8 cellular contexts compared by ENCODE assay signal in the genomic region with DNA sequence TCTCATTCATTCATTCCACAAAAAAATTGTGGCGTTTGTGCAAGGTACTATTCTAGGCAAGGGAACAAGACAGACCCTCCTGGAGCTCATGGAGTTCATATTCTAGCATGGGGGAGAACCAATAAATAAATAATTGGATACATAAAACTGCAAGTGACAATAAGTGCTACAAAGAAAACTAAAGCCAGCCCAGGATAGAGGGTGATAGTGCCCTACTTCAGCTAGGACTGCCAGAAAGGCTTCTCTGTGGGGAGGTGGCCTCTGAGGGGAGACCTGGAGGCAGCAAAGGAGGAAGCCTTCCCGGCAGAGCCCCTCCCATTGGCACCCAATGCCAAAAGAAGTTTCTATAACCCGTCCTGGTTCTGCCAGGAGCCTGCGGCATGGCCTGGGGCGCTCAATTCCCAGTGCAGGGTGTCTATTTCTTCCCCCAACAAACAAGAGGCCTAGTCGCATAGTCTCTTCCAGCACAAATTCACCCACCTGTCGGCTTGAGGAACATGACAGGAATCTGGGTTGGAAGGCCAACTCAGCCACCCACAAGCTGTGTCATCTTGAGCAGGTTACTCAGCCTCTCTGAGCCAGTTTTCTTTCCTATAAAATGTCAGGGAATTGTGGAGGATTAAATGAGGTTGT.
DNase-seq lines count a peak whose midpoint lies in the region; ATAC-seq, FAIRE-seq and TF ChIP-seq lines count a peak whose summit lies in the region.

No MANE protein-coding gene starts in this region.

- peak overlapping the region; percentile 58 for H3K27ac Mint-ChIP-seq in activated T-cell treated with anti-CD3 and anti-CD28 coated beads, Interleukin-2, amount 50 U/mL, for 24 hours
- no peak overlapping the region for H3K27ac Mint-ChIP-seq in activated T-cell treated with anti-CD3 and anti-CD28 coated beads, Interleukin-2, amount 50 U/mL, for 72 hours
- H3K27ac Mint-ChIP-seq in chondrocyte (ENCODE audit: unreplicated experiment): no peak overlapping the region

- no peaks in the 10 kb centered on the region for H3K36me3 Mint-ChIP-seq in activated T-cell treated with anti-CD3 and anti-CD28 coated beads, Interleukin-2, amount 50 U/mL, for 24 hours (ENCODE audit: low read depth)
- H3K36me3 Mint-ChIP-seq in activated T-cell treated with anti-CD3 and anti-CD28 coated beads, Interleukin-2, amount 50 U/mL, for 72 hours (ENCODE audit: insufficient read depth in 2 of 2): peaks cover 0 to 3% of the 10 kb centered on the region in 2 donors
- no peaks in the 10 kb centered on the region for H3K36me3 Mint-ChIP-seq in chondrocyte (ENCODE audit: low read depth)

- no peak for TF ChIP-seq POLR2A in HepG2 (IDR thresholded peaks at IDR 0.05; ENCODE audit: insufficient read depth in 1 of 2, low read depth in 2 of 2, low read length in 2 of 2)

- H3K4me3 Mint-ChIP-seq in activated T-cell treated with anti-CD3 and anti-CD28 coated beads, Interleukin-2, amount 50 U/mL, for 24 hours: peak overlapping the region; percentile 30
- H3K4me3 Mint-ChIP-seq in activated T-cell treated with anti-CD3 and anti-CD28 coated beads, Interleukin-2, amount 50 U/mL, for 72 hours: peak overlapping the region; percentile 47 to 79
- no peak overlapping the region for H3K4me3 Mint-ChIP-seq in chondrocyte (ENCODE audit: unreplicated experiment)

- TF ChIP-seq CTCF in HepG2 (CRISPR knock-in tag; IDR thresholded peaks at IDR 0.05) (no peak), tibial artery (IDR thresholded peaks at IDR 0.05) (no peak), chondrocyte (IDR thresholded peaks at IDR 0.05) (no peak)

- H3K4me1 ChIP-seq in HepG2 (ENCODE audit: insufficient read depth, low read length) (peaks cover 81% of the 10 kb centered on the region), tibial artery (peaks cover 8 to 41% (median 24%) of the 10 kb centered on the region in 4 donors)

- H3K9me3 Mint-ChIP-seq in activated T-cell treated with anti-CD3 and anti-CD28 coated beads, Interleukin-2, amount 50 U/mL, for 24 hours: no peaks in the 10 kb centered on the region
- H3K9me3 Mint-ChIP-seq in activated T-cell treated with anti-CD3 and anti-CD28 coated beads, Interleukin-2, amount 50 U/mL, for 72 hours: no peaks in the 10 kb centered on the region
- no peaks in the 10 kb centered on the region for H3K9me3 Mint-ChIP-seq in chondrocyte (ENCODE audit: low read depth)

- intact Hi-C loops in HepG2 (cut with micrococcal nuclease; ENCODE audit: unreplicated experiment) (loop anchor here (1.0 to 5.0 kb wide), 5 partner anchors 31 to 352 kb away; no protein-coding TSS in a partner anchor), tibial artery (cut with DNase I; ENCODE audit: low total_unique reads) (no loop called here)

- BruUV-seq in HepG2 (replicated peaks; lab: Mats Ljungman, UMichigan): no TSS peak

- H3K4me2 ChIP-seq in HepG2 (ENCODE audit: low read depth, low read length): no peak overlapping the region; the same call in 1 of the 2 replicates

- H3K9ac ChIP-seq in HepG2 (ENCODE audit: insufficient read depth, low read depth, low read length): no peak overlapping the region

- H4K20me1 ChIP-seq in HepG2 (ENCODE audit: insufficient read depth, low read length): no peaks in the 10 kb centered on the region

- POLR2A ChIA-PET in HepG2 (lab: Yijun Ruan, JAX): interaction anchor here (1.3 to 6.3 kb wide), 6 partner anchors 42 to 157 kb away, joined by 3 to 46 read pairs (median 6); partner anchors contain the start of gene ZFP36L2

- no peak overlapping the region for H2AFZ ChIP-seq in HepG2 (ENCODE audit: low read length)

- H3K27ac ChIP-seq in HepG2 (ENCODE audit: extremely low read length, insufficient read depth, low read length) (no peak overlapping the region), tibial artery (peak overlapping the region; percentile 15 to 16)

- 66% methylated on average over 5 of the region's 7 CpGs for WGBS in HepG2 (ENCODE audit: low lambda C conversion rate)

- H3K9me3 ChIP-seq in HepG2 (ENCODE audit: low read length) (no peaks in the 10 kb centered on the region), tibial artery (no peaks in the 10 kb centered on the region)

- H3K27me3 Mint-ChIP-seq in activated T-cell treated with anti-CD3 and anti-CD28 coated beads, Interleukin-2, amount 50 U/mL, for 24 hours: no peaks in the 10 kb centered on the region
- no peaks in the 10 kb centered on the region for H3K27me3 Mint-ChIP-seq in activated T-cell treated with anti-CD3 and anti-CD28 coated beads, Interleukin-2, amount 50 U/mL, for 72 hours (ENCODE audit: low read depth)
- peaks cover 1% of the 10 kb centered on the region for H3K27me3 Mint-ChIP-seq in chondrocyte (ENCODE audit: low read depth)

- in situ Hi-C loops in HepG2 (cut with HindIII; ENCODE audit: extremely low pct_ligation_motif_present, low pct_unique_long_range_greater_than_20kb): no loop called here

- ATAC-seq in activated T-cell treated with anti-CD3 and anti-CD28 coated beads, Interleukin-2, amount 50 U/mL, for 72 hours (replicated peaks in 1 of 2): no peak
- no peak for ATAC-seq in HepG2

- peak; percentile 50 for DNase-seq in activated T-cell treated with anti-CD3 and anti-CD28 coated beads, Interleukin-2, amount 50 U/mL, for 24 hours
- DNase-seq in activated T-cell treated with anti-CD3 and anti-CD28 coated beads, Interleukin-2, amount 50 U/mL, for 1 hour: no peak
- no peak for DNase-seq in activated T-cell treated with anti-CD3 and anti-CD28 coated beads, Interleukin-2, amount 50 U/mL, for 72 hours
- DNase-seq in HepG2 (ENCODE audit: low spot score) (no peak), tibial artery (no peak), HK-2 (ENCODE audit: unreplicated experiment) (no peak), chondrocyte (ENCODE audit: low spot score) (no peak), NCI-H187 (lab: John Stamatoyannopoulos, UW) (no peak)

- H3K4me3 ChIP-seq in HepG2 (replicated peaks in 1 of 3; ENCODE audit: insufficient read depth in 1 of 3, low read depth in 2 of 3, low read length in 3 of 3) (no peak overlapping the region), tibial artery (no peak overlapping the region)

- no peak for FAIRE-seq in HepG2 (lab: Jason Lieb, UNC)

- H3K4me1 Mint-ChIP-seq in activated T-cell treated with anti-CD3 and anti-CD28 coated beads, Interleukin-2, amount 50 U/mL, for 24 hours (ENCODE audit: low read depth): peaks cover 94% of the 10 kb centered on the region
- peaks cover 99% of the 10 kb centered on the region for H3K4me1 Mint-ChIP-seq in activated T-cell treated with anti-CD3 and anti-CD28 coated beads, Interleukin-2, amount 50 U/mL, for 72 hours (ENCODE audit: low read depth)
- peaks cover 24% of the 10 kb centered on the region for H3K4me1 Mint-ChIP-seq in chondrocyte (ENCODE audit: low read depth)

- TF ChIP-seq RAD21 in HepG2 (CRISPR knock-in tag; IDR thresholded peaks at IDR 0.05): no peak

- H3K79me2 ChIP-seq in HepG2 (ENCODE audit: insufficient read depth, low read length): no peaks in the 10 kb centered on the region

- H3K36me3 ChIP-seq in HepG2 (replicated peaks in 1 of 2; ENCODE audit: control insufficient read depth in 1 of 2, insufficient read depth in 2 of 2, low read length in 2 of 2) (no peaks in the 10 kb centered on the region), tibial artery (no peaks in the 10 kb centered on the region)

- no peak for TF ChIP-seq EP300 in HepG2 (IDR thresholded peaks at IDR 0.05; ENCODE audit: low read depth in 2 of 2, low read length in 2 of 2)
- TF ChIP-seq EP300 in HepG2 (CRISPR knock-in tag; IDR thresholded peaks at IDR 0.05; ENCODE audit: borderline replicate concordance): no peak

- CTCF ChIA-PET in HepG2 (lab: Yijun Ruan, JAX; ENCODE audit: low intra/inter-chr PET ratio, low total read pairs): interaction anchor here (1.2 to 2.3 kb wide), 4 partner anchors 96 to 410 kb away, joined by 3 to 34 read pairs (median 4); partner anchors contain the start of gene ZFP36L2

- H3K27me3 ChIP-seq in HepG2 (ENCODE audit: control insufficient read depth in 1 of 2, insufficient read depth in 2 of 2, low read length in 2 of 2) (no peaks in the 10 kb centered on the region), tibial artery (no peaks in the 10 kb centered on the region)

TF ChIP-seq in HepG2, 621 proteins besides CTCF, POLR2A, EP300 and RAD21 (continues in another document):
- TF ChIP-seq ZBTB44 (CRISPR knock-in tag; IDR thresholded peaks at IDR 0.05) (0 out of 2 replicates have a peak, but pooled peaks have one; percentile 2), ZNF510 (CRISPR knock-in tag; IDR thresholded peaks at IDR 0.05; ENCODE audit: low read depth) (peak; percentile 13), ZNF547 (CRISPR knock-in tag; IDR thresholded peaks at IDR 0.05) (0 out of 2 replicates have a peak, but pooled peaks have one; percentile 1), ETV6 (CRISPR knock-in tag; conservative IDR thresholded peaks at IDR 0.05) (no peak), ERF (CRISPR knock-in tag; IDR thresholded peaks at IDR 0.05) (no peak), PCBP2 (optimal IDR thresholded peaks at IDR 0.05; ENCODE audit: low read depth, low read length, poor library complexity, severe bottlenecking) (no peak)
- TF ChIP-seq, protein P1, sequence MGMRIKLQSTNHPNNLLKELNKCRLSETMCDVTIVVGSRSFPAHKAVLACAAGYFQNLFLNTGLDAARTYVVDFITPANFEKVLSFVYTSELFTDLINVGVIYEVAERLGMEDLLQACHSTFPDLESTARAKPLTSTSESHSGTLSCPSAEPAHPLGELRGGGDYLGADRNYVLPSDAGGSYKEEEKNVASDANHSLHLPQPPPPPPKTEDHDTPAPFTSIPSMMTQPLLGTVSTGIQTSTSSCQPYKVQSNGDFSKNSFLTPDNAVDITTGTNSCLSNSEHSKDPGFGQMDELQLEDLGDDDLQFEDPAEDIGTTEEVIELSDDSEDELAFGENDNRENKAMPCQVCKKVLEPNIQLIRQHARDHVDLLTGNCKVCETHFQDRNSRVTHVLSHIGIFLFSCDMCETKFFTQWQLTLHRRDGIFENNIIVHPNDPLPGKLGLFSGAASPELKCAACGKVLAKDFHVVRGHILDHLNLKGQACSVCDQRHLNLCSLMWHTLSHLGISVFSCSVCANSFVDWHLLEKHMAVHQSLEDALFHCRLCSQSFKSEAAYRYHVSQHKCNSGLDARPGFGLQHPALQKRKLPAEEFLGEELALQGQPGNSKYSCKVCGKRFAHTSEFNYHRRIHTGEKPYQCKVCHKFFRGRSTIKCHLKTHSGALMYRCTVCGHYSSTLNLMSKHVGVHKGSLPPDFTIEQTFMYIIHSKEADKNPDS (CRISPR knock-in tag; IDR thresholded peaks at IDR 0.05): no peak
